In the genomic region with DNA sequence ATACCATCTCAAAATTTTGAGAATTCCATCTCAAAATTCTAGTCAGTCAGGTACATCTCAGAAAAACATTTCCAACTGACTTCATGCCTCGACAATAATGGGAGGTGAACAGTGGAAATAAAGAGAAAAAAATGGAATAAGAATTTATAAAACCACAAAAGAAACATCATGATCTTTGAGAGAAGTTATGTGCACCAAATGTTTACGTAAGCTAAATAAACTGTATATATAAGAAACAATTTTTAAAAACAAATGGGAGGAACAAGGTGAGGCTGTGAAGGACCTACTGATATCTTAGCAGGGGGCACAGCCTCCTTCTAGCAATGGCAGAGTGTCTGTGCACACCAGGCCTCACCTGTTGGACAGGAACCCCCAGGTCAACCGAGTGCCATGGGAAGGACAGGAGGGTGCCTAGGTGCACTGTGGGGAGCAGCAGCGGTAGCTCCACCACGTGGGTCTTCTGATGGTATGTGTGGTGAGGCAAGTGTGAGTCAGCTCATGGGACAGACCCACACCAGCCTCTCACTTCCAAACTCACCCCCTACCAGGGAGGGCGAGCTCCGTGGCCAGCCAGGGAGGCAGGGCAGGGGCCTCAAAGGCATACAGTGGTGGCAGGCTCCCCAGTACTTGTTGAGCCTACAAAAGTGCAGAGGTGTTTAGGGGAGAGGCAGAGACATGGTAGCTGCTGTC, we compare ENCODE assay signal across 15 cellular contexts. TPM values are rescaled to one million over a fixed set of nuclear protein-coding genes. Genes with fewer than 3 reads are reported as not detected.
DNase-seq lines count a peak whose midpoint lies in the region; ATAC-seq and TF ChIP-seq lines count a peak whose summit lies in the region.
"Had no signal": no experiment of that assay in that cellular context is flagged by ENCODE, and none has a peak within 500 bp of the region (broad histone marks: within the 10 kb centered on the region; RNA-seq: fewer than 3 reads in every experiment).

No MANE protein-coding gene starts in this region.

- no peak overlapping the region for H2AFZ ChIP-seq in SK-N-SH (ENCODE audit: low read depth)

- H3F3A ChIP-seq in SK-N-SH (replicated peaks; ENCODE audit: insufficient read depth): peaks cover 33% of the 10 kb centered on the region

- no peak overlapping the region for H3K4me3 ChIP-seq in AG04450 (ENCODE audit: low read depth, low read length)
- no peak overlapping the region for H3K4me3 ChIP-seq in fibroblast of mammary gland (ENCODE audit: control insufficient read depth, low read depth, low read length)
- no peak overlapping the region for H3K4me3 ChIP-seq in SK-N-SH (ENCODE audit: low read depth in 2 of 2, low read length in 1 of 2)
- H3K4me3 ChIP-seq: BLaER1 treated with 17β-estradiol and CSF1 and Interleukin-3, amounts not matched to agents 10 nM and 100 nM had no signal

- H3K9me2 ChIP-seq in SK-N-SH: no peaks in the 10 kb centered on the region

- H3K9ac ChIP-seq in SK-N-SH: no peak overlapping the region
- H3K9ac ChIP-seq: BLaER1 treated with 17β-estradiol and CSF1 and Interleukin-3, amounts not matched to agents 10 nM and 100 nM had no signal

- DNase-seq in AG04450 (ENCODE audit: low read depth, low spot score) (peak; percentile 57), EL (peak; percentile 56), RWPE1 (ENCODE audit: low spot score) (peak; percentile 46), fibroblast of mammary gland (ENCODE audit: low read depth) (peak; percentile 41), SK-N-SH (no peak), NCI-H2081 (lab: John Stamatoyannopoulos, UW) (no peak)
- DNase-seq: activated naive CD8-positive, alpha-beta T cell treated with anti-CD3 and anti-CD28 coated beads, Interleukin-2, amount 10 ng/mL, durations not matched to agents 7 days and 5 days; DMS53; islet precursor cell; NCI-H774; SW 1271 had no signal

- H3K27me3 ChIP-seq in AG04450 (ENCODE audit: control insufficient read depth, insufficient read depth, low read length) (no peaks in the 10 kb centered on the region), SK-N-SH (ENCODE audit: insufficient read depth) (no peaks in the 10 kb centered on the region)
- H3K27me3 ChIP-seq: BLaER1 treated with 17β-estradiol and CSF1 and Interleukin-3, amounts not matched to agents 10 nM and 100 nM had no signal

- peaks cover 51% of the 10 kb centered on the region for H3K79me2 ChIP-seq in SK-N-SH (ENCODE audit: insufficient read depth)

- POLR2A ChIA-PET in AG04450 (lab: Yijun Ruan, JAX): interaction anchor here (0.6 to 2.8 kb wide), 7 partner anchors 11 to 51 kb away, joined by 3 to 16 read pairs (median 5); a partner anchor contains a TSS
- POLR2A ChIA-PET in RWPE1 (lab: Yijun Ruan, JAX; ENCODE audit: low non-redundant PET): interaction anchor here (1.2 kb wide), 1 partner anchor 12 kb away, joined by 3 read pairs; no protein-coding TSS in a partner anchor
- POLR2A ChIA-PET in SK-N-SH (lab: Yijun Ruan, JAX): no interaction called here

- TF ChIP-seq CTCF in AG04450 (IDR thresholded peaks at IDR 0.05; ENCODE audit: low read depth, low read length) (no peak), RWPE1 (conservative IDR thresholded peaks at IDR 0.05; ENCODE audit: low read depth) (no peak), fibroblast of mammary gland (conservative IDR thresholded peaks at IDR 0.05; ENCODE audit: control insufficient read depth, insufficient read depth, low read depth, low read length) (no peak), SK-N-SH (IDR thresholded peaks at IDR 0.05) (no peak)

- H3K4me2 ChIP-seq in SK-N-SH: no peak overlapping the region
- H3K4me2 ChIP-seq: BLaER1 treated with 17β-estradiol and CSF1 and Interleukin-3, amounts not matched to agents 10 nM and 100 nM had no signal

- peak overlapping the region; percentile 82 for H3K27ac ChIP-seq in AG04450 (ENCODE audit: low read depth, low read length)
- peak overlapping the region; percentile 48 for H3K27ac ChIP-seq in RWPE1
- H3K27ac ChIP-seq in SK-N-SH (ENCODE audit: low read depth in 2 of 2, low read length in 1 of 2): no peak overlapping the region
- H3K27ac ChIP-seq: BLaER1 treated with 17β-estradiol and CSF1 and Interleukin-3, amounts not matched to agents 10 nM and 100 nM had no signal

- H3K9me3 ChIP-seq in AG04450 (ENCODE audit: control insufficient read depth, insufficient read depth, low read length) (no peaks in the 10 kb centered on the region), SK-N-SH (no peaks in the 10 kb centered on the region)
- H3K9me3 ChIP-seq: BLaER1 treated with 17β-estradiol and CSF1 and Interleukin-3, amounts not matched to agents 10 nM and 100 nM had no signal

- TF ChIP-seq EP300 in SK-N-SH (IDR thresholded peaks at IDR 0.05; ENCODE audit: borderline replicate concordance in 1 of 2, low read depth in 1 of 2, low read length in 1 of 2): no peak

- H3K36me3 ChIP-seq in SK-N-SH (replicated peaks in 1 of 2; ENCODE audit: control insufficient read depth in 1 of 2, insufficient read depth in 2 of 2, low read length in 1 of 2): peaks cover 44 to 77% of the 10 kb centered on the region in 2 experiments

- H3K4me1 ChIP-seq in SK-N-SH (ENCODE audit: control insufficient read depth in 1 of 2, insufficient read depth in 2 of 2, low read depth in 1 of 2, low read length in 1 of 2): peaks cover 7 to 15% of the 10 kb centered on the region in 2 experiments; a peak in 2 of 4 replicates

- no peak for ATAC-seq in HG03378 (IDR thresholded peaks at IDR 0.05; ENCODE audit: unreplicated experiment)
- no peak for ATAC-seq in GM21576 (IDR thresholded peaks at IDR 0.05; ENCODE audit: unreplicated experiment)
- ATAC-seq: Panc1 had no signal

- TF ChIP-seq RAD21 in SK-N-SH (IDR thresholded peaks at IDR 0.05; ENCODE audit: low read length): no peak

- CTCF ChIA-PET in AG04450 (lab: Charles Lee) (interaction anchor here (0.6 to 2.7 kb wide), 5 partner anchors 9 to 518 kb away, joined by 3 to 11 read pairs (median 7); a partner anchor contains a TSS), RWPE1 (lab: Yijun Ruan, JAX) (interaction anchor here (0.7 to 5.7 kb wide), 4 partner anchors 14 to 114 kb away, joined by 3 to 33 read pairs (median 4); no protein-coding TSS in a partner anchor), SK-N-SH (lab: Yijun Ruan, JAX) (interaction anchor here (1.2 to 9.8 kb wide), 6 partner anchors 12 to 68 kb away, joined by 3 to 181 read pairs (median 41); a partner anchor contains a TSS)

- 85% methylated on average over 4 of the region's 7 CpGs for WGBS in SK-N-SH (ENCODE audit: low lambda C conversion rate)

- peaks cover 43% of the 10 kb centered on the region for H4K20me1 ChIP-seq in SK-N-SH (ENCODE audit: insufficient read depth)

TF ChIP-seq in SK-N-SH, 30 proteins besides CTCF, POLR2A, EP300 and RAD21:
- TF ChIP-seq JUND (IDR thresholded peaks at IDR 0.05) (no peak), RFX5 (IDR thresholded peaks at IDR 0.05; ENCODE audit: low read length) (no peak), EZH2phosphoT487 (IDR thresholded peaks at IDR 0.05; ENCODE audit: borderline replicate concordance, low read depth) (no peak), YY1 (IDR thresholded peaks at IDR 0.05; ENCODE audit: low read depth) (no peak), FOSL2 (IDR thresholded peaks at IDR 0.05; ENCODE audit: borderline replicate concordance, low read depth) (no peak), SIN3A (IDR thresholded peaks at IDR 0.05; ENCODE audit: borderline replicate concordance, low read depth, low read length) (no peak), NRF1 (IDR thresholded peaks at IDR 0.05; ENCODE audit: low read depth, low read length) (no peak), TCF12 (IDR thresholded peaks at IDR 0.05) (no peak)
- TF ChIP-seq, protein P1, sequence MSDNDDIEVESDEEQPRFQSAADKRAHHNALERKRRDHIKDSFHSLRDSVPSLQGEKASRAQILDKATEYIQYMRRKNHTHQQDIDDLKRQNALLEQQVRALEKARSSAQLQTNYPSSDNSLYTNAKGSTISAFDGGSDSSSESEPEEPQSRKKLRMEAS (IDR thresholded peaks at IDR 0.05; ENCODE audit: low read depth): no peak

RNA-seq across cellular contexts. Expression of a gene that starts 23.2 kb away (rescaled TPM):
- 22.1 and 25.9 TPM in 2 replicates for polyA plus RNA-seq in AG04450 (2011; rRNA removed)
- polyA minus RNA-seq in AG04450 (2011; rRNA and poly(A)+ RNA removed): 31.2 and 32.0 TPM in 2 replicates
- polyA plus RNA-seq in SK-N-SH (2012; rRNA removed): 14.7 and 15.6 TPM in 2 replicates
- 9.5 and 11.1 TPM in 2 replicates for polyA plus RNA-seq in SK-N-SH (2012; cell fraction: cytosol; rRNA removed)
- polyA plus RNA-seq in SK-N-SH (2012; cell fraction: nucleus; rRNA removed): 59.9 and 69.2 TPM in 2 replicates

RNA-seq across cellular contexts. Expression of a gene that starts 34.9 kb away (rescaled TPM):
- polyA plus RNA-seq in AG04450 (2011; rRNA removed) (24.3 and 24.4 TPM in 2 replicates), SK-N-SH (2012; rRNA removed) (18.1 and 18.7 TPM in 2 replicates)
- 27.9 and 30.9 TPM in 2 replicates for polyA minus RNA-seq in AG04450 (2011; rRNA and poly(A)+ RNA removed)
- polyA plus RNA-seq in SK-N-SH (2012; cell fraction: cytosol; rRNA removed): 18.8 and 19.9 TPM in 2 replicates
- 13.2 and 15.2 TPM in 2 replicates for polyA plus RNA-seq in SK-N-SH (2012; cell fraction: nucleus; rRNA removed)

RNA-seq across cellular contexts. Expression of a gene that starts 41.4 kb away (rescaled TPM):
- polyA plus RNA-seq in AG04450 (2011; rRNA removed) (8.7 and 9.9 TPM in 2 replicates), SK-N-SH (2012; rRNA removed) (10.1 and 11.2 TPM in 2 replicates)
- polyA minus RNA-seq in AG04450 (2011; rRNA and poly(A)+ RNA removed): 4.0 and 5.1 TPM in 2 replicates
- 14.5 and 14.6 TPM in 2 replicates for polyA plus RNA-seq in SK-N-SH (2012; cell fraction: cytosol; rRNA removed)
- 8.8 and 12.4 TPM in 2 replicates for polyA plus RNA-seq in SK-N-SH (2012; cell fraction: nucleus; rRNA removed)

RNA-seq across cellular contexts. Expression of a gene that starts 49.4 kb away (rescaled TPM):
- polyA plus RNA-seq in AG04450 (2011; rRNA removed) (2.2 TPM in 2 replicates), SK-N-SH (2012; rRNA removed) (not detected in 2 replicates)
- 1.3 and 1.8 TPM in 2 replicates for polyA minus RNA-seq in AG04450 (2011; rRNA and poly(A)+ RNA removed)
- 0.01 TPM in 1 of 2 replicates, not detected in the other for polyA plus RNA-seq in SK-N-SH (2012; cell fraction: cytosol; rRNA removed)
- polyA plus RNA-seq in SK-N-SH (2012; cell fraction: nucleus; rRNA removed): 0.19 and 0.23 TPM in 2 replicates

Comparison
In these comparisons a context has a peak if more than half of its experiments do, and no peak if none do; other contexts are left out.
1. DNase-seq: peak in AG04450 (single experiment), EL (single experiment), RWPE1 (single experiment) and fibroblast of mammary gland (single experiment); none in SK-N-SH (single experiment) and NCI-H2081 (0 of 2).
2. H3K27ac ChIP-seq: peak in AG04450 (single experiment) and RWPE1 (single experiment); none in SK-N-SH (0 of 2).